1 cellular context compared by ENCODE assay signal in the genomic region with DNA sequence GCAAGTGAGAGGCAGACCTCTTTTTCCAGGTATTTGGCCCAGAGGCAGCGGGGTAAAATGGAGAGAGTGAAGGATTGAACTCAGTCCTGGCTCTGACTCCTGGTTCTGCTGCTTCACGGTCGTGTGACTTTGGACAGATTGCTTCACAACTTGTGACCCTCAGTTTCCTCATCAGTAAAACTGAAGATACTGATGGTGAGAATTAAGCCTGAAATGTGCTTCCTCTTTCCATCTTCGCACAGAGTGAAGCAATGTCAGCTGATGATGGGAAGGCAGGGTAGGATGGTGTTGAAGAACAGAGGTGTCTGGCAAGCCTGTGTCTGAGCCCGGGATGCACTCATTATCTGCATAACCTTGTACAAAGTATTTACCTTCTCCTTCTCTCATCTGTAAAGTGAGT.
TF ChIP-seq lines count a peak whose summit lies in the region.

No MANE protein-coding gene starts in this region.

TF ChIP-seq in HepG2, 621 proteins besides CTCF, POLR2A, EP300 and RAD21:
- TF ChIP-seq, protein P1, sequence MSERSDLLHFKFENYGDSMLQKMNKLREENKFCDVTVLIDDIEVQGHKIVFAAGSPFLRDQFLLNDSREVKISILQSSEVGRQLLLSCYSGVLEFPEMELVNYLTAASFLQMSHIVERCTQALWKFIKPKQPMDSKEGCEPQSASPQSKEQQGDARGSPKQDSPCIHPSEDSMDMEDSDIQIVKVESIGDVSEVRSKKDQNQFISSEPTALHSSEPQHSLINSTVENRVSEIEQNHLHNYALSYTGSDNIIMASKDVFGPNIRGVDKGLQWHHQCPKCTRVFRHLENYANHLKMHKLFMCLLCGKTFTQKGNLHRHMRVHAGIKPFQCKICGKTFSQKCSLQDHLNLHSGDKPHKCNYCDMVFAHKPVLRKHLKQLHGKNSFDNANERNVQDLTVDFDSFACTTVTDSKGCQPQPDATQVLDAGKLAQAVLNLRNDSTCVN (CRISPR knock-in tag; IDR thresholded peaks at IDR 0.05; ENCODE audit: borderline replicate concordance): no peak
- TF ChIP-seq ZEB1 (IDR thresholded peaks at IDR 0.05; ENCODE audit: insufficient replicate concordance, low read depth) (no peak), ZNF792 (CRISPR knock-in tag; IDR thresholded peaks at IDR 0.05) (no peak), ZNF569 (CRISPR knock-in tag; IDR thresholded peaks at IDR 0.05; ENCODE audit: borderline replicate concordance) (no peak), ZNF225 (CRISPR knock-in tag; IDR thresholded peaks at IDR 0.05) (no peak), ZSCAN25 (CRISPR knock-in tag; IDR thresholded peaks at IDR 0.05) (no peak), HMG20A (CRISPR knock-in tag; IDR thresholded peaks at IDR 0.05; ENCODE audit: borderline replicate concordance) (no peak), SUZ12 (IDR thresholded peaks at IDR 0.05; ENCODE audit: low read depth, low read length) (no peak), THAP11 (CRISPR knock-in tag; IDR thresholded peaks at IDR 0.05) (no peak), SETDB1 (CRISPR knock-in tag; IDR thresholded peaks at IDR 0.05; ENCODE audit: borderline replicate concordance) (no peak), ZNF235 (CRISPR knock-in tag; IDR thresholded peaks at IDR 0.05; ENCODE audit: borderline replicate concordance) (no peak), ZNF788 (CRISPR knock-in tag; IDR thresholded peaks at IDR 0.05; ENCODE audit: borderline replicate concordance) (no peak), ZMAT3 (CRISPR knock-in tag; conservative IDR thresholded peaks at IDR 0.05) (no peak), ZNF550 (CRISPR knock-in tag; IDR thresholded peaks at IDR 0.05; ENCODE audit: borderline replicate concordance) (no peak), FLYWCH1 (CRISPR knock-in tag; IDR thresholded peaks at IDR 0.05) (no peak)
- TF ChIP-seq, protein P2, sequence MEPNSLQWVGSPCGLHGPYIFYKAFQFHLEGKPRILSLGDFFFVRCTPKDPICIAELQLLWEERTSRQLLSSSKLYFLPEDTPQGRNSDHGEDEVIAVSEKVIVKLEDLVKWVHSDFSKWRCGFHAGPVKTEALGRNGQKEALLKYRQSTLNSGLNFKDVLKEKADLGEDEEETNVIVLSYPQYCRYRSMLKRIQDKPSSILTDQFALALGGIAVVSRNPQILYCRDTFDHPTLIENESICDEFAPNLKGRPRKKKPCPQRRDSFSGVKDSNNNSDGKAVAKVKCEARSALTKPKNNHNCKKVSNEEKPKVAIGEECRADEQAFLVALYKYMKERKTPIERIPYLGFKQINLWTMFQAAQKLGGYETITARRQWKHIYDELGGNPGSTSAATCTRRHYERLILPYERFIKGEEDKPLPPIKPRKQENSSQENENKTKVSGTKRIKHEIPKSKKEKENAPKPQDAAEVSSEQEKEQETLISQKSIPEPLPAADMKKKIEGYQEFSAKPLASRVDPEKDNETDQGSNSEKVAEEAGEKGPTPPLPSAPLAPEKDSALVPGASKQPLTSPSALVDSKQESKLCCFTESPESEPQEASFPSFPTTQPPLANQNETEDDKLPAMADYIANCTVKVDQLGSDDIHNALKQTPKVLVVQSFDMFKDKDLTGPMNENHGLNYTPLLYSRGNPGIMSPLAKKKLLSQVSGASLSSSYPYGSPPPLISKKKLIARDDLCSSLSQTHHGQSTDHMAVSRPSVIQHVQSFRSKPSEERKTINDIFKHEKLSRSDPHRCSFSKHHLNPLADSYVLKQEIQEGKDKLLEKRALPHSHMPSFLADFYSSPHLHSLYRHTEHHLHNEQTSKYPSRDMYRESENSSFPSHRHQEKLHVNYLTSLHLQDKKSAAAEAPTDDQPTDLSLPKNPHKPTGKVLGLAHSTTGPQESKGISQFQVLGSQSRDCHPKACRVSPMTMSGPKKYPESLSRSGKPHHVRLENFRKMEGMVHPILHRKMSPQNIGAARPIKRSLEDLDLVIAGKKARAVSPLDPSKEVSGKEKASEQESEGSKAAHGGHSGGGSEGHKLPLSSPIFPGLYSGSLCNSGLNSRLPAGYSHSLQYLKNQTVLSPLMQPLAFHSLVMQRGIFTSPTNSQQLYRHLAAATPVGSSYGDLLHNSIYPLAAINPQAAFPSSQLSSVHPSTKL (CRISPR knock-in tag; IDR thresholded peaks at IDR 0.05): no peak
- TF ChIP-seq, protein P3, sequence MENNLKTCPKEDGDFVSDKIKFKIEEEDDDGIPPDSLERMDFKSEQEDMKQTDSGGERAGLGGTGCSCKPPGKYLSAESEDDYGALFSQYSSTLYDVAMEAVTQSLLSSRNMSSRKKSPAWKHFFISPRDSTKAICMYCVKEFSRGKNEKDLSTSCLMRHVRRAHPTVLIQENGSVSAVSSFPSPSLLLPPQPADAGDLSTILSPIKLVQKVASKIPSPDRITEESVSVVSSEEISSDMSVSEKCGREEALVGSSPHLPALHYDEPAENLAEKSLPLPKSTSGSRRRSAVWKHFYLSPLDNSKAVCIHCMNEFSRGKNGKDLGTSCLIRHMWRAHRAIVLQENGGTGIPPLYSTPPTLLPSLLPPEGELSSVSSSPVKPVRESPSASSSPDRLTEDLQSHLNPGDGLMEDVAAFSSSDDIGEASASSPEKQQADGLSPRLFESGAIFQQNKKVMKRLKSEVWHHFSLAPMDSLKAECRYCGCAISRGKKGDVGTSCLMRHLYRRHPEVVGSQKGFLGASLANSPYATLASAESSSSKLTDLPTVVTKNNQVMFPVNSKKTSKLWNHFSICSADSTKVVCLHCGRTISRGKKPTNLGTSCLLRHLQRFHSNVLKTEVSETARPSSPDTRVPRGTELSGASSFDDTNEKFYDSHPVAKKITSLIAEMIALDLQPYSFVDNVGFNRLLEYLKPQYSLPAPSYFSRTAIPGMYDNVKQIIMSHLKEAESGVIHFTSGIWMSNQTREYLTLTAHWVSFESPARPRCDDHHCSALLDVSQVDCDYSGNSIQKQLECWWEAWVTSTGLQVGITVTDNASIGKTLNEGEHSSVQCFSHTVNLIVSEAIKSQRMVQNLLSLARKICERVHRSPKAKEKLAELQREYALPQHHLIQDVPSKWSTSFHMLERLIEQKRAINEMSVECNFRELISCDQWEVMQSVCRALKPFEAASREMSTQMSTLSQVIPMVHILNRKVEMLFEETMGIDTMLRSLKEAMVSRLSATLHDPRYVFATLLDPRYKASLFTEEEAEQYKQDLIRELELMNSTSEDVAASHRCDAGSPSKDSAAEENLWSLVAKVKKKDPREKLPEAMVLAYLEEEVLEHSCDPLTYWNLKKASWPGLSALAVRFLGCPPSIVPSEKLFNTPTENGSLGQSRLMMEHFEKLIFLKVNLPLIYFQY (CRISPR knock-in tag; IDR thresholded peaks at IDR 0.05; ENCODE audit: borderline replicate concordance): no peak
- TF ChIP-seq, protein P4, sequence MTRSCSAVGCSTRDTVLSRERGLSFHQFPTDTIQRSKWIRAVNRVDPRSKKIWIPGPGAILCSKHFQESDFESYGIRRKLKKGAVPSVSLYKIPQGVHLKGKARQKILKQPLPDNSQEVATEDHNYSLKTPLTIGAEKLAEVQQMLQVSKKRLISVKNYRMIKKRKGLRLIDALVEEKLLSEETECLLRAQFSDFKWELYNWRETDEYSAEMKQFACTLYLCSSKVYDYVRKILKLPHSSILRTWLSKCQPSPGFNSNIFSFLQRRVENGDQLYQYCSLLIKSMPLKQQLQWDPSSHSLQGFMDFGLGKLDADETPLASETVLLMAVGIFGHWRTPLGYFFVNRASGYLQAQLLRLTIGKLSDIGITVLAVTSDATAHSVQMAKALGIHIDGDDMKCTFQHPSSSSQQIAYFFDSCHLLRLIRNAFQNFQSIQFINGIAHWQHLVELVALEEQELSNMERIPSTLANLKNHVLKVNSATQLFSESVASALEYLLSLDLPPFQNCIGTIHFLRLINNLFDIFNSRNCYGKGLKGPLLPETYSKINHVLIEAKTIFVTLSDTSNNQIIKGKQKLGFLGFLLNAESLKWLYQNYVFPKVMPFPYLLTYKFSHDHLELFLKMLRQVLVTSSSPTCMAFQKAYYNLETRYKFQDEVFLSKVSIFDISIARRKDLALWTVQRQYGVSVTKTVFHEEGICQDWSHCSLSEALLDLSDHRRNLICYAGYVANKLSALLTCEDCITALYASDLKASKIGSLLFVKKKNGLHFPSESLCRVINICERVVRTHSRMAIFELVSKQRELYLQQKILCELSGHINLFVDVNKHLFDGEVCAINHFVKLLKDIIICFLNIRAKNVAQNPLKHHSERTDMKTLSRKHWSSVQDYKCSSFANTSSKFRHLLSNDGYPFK (CRISPR knock-in tag; IDR thresholded peaks at IDR 0.05; ENCODE audit: borderline replicate concordance): no peak
- TF ChIP-seq, protein P5, sequence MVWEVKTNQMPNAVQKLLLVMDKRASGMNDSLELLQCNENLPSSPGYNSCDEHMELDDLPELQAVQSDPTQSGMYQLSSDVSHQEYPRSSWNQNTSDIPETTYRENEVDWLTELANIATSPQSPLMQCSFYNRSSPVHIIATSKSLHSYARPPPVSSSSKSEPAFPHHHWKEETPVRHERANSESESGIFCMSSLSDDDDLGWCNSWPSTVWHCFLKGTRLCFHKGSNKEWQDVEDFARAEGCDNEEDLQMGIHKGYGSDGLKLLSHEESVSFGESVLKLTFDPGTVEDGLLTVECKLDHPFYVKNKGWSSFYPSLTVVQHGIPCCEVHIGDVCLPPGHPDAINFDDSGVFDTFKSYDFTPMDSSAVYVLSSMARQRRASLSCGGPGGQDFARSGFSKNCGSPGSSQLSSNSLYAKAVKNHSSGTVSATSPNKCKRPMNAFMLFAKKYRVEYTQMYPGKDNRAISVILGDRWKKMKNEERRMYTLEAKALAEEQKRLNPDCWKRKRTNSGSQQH (CRISPR knock-in tag; IDR thresholded peaks at IDR 0.05; ENCODE audit: low read depth): no peak
